8 cellular contexts compared by ENCODE assay signal in genomic region chr17:7241783-7242716, GRCh38. TPM values are rescaled to one million over a fixed set of nuclear protein-coding genes. Genes with fewer than 3 reads are reported as not detected.
DNase-seq lines count a peak whose midpoint lies in the region; TF ChIP-seq lines count a peak whose summit lies in the region.

GABARAP (minus strand) TSS chr17:7242449; CDS start chr17:7242330, 119 bp downstream.

- TF ChIP-seq CTCF in AG10803 (conservative IDR thresholded peaks at IDR 0.05; ENCODE audit: low read length) (no peak), epithelial cell of proximal tubule (conservative IDR thresholded peaks at IDR 0.05; ENCODE audit: low read depth, low read length) (no peak)

- H3K36me3 ChIP-seq in HUES6 (ENCODE audit: control insufficient read depth, insufficient read depth, low read length): peaks cover 43% of the 10 kb centered on the region

- H3K27me3 ChIP-seq in HUES6 (ENCODE audit: control insufficient read depth, insufficient read depth, low read length): no peaks in the 10 kb centered on the region

- H3K4me3 ChIP-seq in AG10803 (ENCODE audit: low read length) (peak within 1 kb of the TSS; percentile 100), HUES6 (ENCODE audit: low read depth, low read length) (peak within 1 kb of the TSS; percentile 75), epithelial cell of proximal tubule (ENCODE audit: low read depth, low read length) (peak within 1 kb of the TSS; percentile 82)

- peak; percentile 92 for DNase-seq in AG10803 (ENCODE audit: low read depth)
- DNase-seq in GM19238 (ENCODE audit: insufficient read length, low spot score): peak; percentile 56
- peak; percentile 97 for DNase-seq in OCI-M1 (lab: John Stamatoyannopoulos, UW)
- peak; percentile 87 for DNase-seq in activated T-cell treated with anti-CD3 and anti-CD28 coated beads for 48 hours (ENCODE audit: low read depth)
- DNase-seq in epithelial cell of proximal tubule (ENCODE audit: low read depth): peak; percentile 68
- peak; percentile 95 for DNase-seq in mucosa of gallbladder (ENCODE audit: low spot score)
- DNase-seq in stimulated activated CD8-positive, alpha-beta memory T cell treated with anti-CD3 and anti-CD28 coated beads, Interleukin-4, amount 100 ng/mL, for 24 hours (ENCODE audit: low read depth): peak; percentile 86

- H3K9me3 ChIP-seq in HUES6 (ENCODE audit: control insufficient read depth, insufficient read depth, low read depth, low read length): no peaks in the 10 kb centered on the region

- H3K4me1 ChIP-seq in HUES6 (ENCODE audit: control insufficient read depth, insufficient read depth, low read length): peaks cover 14% of the 10 kb centered on the region

- peak within 1 kb of the TSS; percentile 90 for H3K9ac ChIP-seq in HUES6 (ENCODE audit: low read length)

- peak within 1 kb of the TSS; percentile 79 for H3K27ac ChIP-seq in HUES6 (ENCODE audit: low read depth, low read length)

RNA-seq across cellular contexts. Expression of gene GABARAP, which starts in this region (rescaled TPM):
- total RNA-seq in epithelial cell of proximal tubule: 298 and 570 TPM in 2 replicates
- total RNA-seq in mucosa of gallbladder: 587 TPM

Comparison
In these comparisons a context has a peak if more than half of its experiments do, and no peak if none do; other contexts are left out.
1. Peak in every context shown above with its lines: DNase-seq, H3K4me3 ChIP-seq and H3K27ac ChIP-seq.